In the genomic region with DNA sequence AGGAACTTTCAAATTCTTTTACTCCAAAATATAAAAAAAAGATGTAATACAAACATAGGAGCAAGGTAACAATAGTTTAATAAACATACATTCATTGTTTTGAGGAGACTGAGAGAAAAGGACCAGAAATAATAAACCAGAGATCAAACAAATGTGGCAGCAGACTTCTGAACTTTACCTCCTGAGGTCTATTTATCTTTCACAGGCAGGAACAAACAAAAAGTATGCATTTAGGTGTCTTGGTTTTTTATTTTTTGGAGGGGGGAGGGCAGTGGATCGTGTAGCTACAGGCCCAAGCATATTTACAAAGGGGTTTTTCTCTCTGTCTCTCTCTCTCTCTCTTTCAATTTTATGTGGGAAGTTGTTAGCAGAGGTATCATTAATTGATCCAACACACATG, we compare ENCODE assay signal across 1 cellular context.
A peak's percentile ranks its signal among the peaks of the same experiment; 100 is the strongest.
TF ChIP-seq lines count a peak whose summit lies in the region.

No MANE protein-coding gene starts in this region.

TF ChIP-seq in HepG2, 621 proteins besides CTCF, POLR2A, EP300 and RAD21 (continued from another document and continues in another):
- TF ChIP-seq KLF11 (CRISPR knock-in tag; IDR thresholded peaks at IDR 0.05): no peak
- no peak for TF ChIP-seq ZNF839 (CRISPR knock-in tag; IDR thresholded peaks at IDR 0.05; ENCODE audit: borderline replicate concordance)
- TF ChIP-seq, protein P1, sequence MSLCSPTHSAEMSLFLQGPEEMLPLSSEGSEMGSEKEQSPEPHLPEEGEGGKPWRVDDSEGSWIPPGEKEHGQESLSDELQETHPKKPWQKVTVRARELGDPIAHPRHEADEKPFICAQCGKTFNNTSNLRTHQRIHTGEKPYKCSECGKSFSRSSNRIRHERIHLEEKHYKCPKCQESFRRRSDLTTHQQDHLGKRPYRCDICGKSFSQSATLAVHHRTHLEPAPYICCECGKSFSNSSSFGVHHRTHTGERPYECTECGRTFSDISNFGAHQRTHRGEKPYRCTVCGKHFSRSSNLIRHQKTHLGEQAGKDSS (CRISPR knock-in tag; IDR thresholded peaks at IDR 0.05; ENCODE audit: borderline replicate concordance, low read depth): no peak
- TF ChIP-seq PTBP1 (IDR thresholded peaks at IDR 0.05; ENCODE audit: low read depth, low read length, poor library complexity, severe bottlenecking): no peak
- TF ChIP-seq KDM3A (CRISPR knock-in tag; IDR thresholded peaks at IDR 0.05; ENCODE audit: low read depth): no peak
- 0 out of 2 replicates have a peak, but pooled peaks have one; percentile 14 for TF ChIP-seq FOXP1 (IDR thresholded peaks at IDR 0.05)
- TF ChIP-seq FOXP1 (CRISPR knock-in tag; IDR thresholded peaks at IDR 0.05): peak; percentile 92
- TF ChIP-seq ETV5 (CRISPR knock-in tag; IDR thresholded peaks at IDR 0.05; ENCODE audit: borderline replicate concordance): peak; percentile 54; the same call in 1 of the 2 replicates
- 0 out of 2 replicates have a peak, but pooled peaks have one; percentile 52 for TF ChIP-seq HDAC2 (CRISPR knock-in tag; IDR thresholded peaks at IDR 0.05)
- TF ChIP-seq, protein P2, sequence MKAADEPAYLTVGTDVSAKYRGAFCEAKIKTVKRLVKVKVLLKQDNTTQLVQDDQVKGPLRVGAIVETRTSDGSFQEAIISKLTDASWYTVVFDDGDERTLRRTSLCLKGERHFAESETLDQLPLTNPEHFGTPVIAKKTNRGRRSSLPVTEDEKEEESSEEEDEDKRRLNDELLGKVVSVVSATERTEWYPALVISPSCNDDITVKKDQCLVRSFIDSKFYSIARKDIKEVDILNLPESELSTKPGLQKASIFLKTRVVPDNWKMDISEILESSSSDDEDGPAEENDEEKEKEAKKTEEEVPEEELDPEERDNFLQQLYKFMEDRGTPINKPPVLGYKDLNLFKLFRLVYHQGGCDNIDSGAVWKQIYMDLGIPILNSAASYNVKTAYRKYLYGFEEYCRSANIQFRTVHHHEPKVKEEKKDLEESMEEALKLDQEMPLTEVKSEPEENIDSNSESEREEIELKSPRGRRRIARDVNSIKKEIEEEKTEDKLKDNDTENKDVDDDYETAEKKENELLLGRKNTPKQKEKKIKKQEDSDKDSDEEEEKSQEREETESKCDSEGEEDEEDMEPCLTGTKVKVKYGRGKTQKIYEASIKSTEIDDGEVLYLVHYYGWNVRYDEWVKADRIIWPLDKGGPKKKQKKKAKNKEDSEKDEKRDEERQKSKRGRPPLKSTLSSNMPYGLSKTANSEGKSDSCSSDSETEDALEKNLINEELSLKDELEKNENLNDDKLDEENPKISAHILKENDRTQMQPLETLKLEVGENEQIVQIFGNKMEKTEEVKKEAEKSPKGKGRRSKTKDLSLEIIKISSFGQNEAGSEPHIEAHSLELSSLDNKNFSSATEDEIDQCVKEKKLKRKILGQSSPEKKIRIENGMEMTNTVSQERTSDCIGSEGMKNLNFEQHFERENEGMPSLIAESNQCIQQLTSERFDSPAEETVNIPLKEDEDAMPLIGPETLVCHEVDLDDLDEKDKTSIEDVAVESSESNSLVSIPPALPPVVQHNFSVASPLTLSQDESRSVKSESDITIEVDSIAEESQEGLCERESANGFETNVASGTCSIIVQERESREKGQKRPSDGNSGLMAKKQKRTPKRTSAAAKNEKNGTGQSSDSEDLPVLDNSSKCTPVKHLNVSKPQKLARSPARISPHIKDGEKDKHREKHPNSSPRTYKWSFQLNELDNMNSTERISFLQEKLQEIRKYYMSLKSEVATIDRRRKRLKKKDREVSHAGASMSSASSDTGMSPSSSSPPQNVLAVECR (CRISPR knock-in tag; IDR thresholded peaks at IDR 0.05; ENCODE audit: borderline replicate concordance): peak; percentile 41; the same call in 1 of the 2 replicates
- TF ChIP-seq, protein P3, sequence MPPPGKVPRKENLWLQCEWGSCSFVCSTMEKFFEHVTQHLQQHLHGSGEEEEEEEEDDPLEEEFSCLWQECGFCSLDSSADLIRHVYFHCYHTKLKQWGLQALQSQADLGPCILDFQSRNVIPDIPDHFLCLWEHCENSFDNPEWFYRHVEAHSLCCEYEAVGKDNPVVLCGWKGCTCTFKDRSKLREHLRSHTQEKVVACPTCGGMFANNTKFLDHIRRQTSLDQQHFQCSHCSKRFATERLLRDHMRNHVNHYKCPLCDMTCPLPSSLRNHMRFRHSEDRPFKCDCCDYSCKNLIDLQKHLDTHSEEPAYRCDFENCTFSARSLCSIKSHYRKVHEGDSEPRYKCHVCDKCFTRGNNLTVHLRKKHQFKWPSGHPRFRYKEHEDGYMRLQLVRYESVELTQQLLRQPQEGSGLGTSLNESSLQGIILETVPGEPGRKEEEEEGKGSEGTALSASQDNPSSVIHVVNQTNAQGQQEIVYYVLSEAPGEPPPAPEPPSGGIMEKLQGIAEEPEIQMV (CRISPR knock-in tag; IDR thresholded peaks at IDR 0.05; ENCODE audit: low read depth): no peak
- no peak for TF ChIP-seq SIN3B (IDR thresholded peaks at IDR 0.05; ENCODE audit: low read length)
- TF ChIP-seq HMG20A (CRISPR knock-in tag; IDR thresholded peaks at IDR 0.05; ENCODE audit: borderline replicate concordance): peak; percentile 48; the same call in 1 of the 2 replicates
- peak; percentile 26; the same call in 1 of the 2 replicates for TF ChIP-seq MIER3 (CRISPR knock-in tag; IDR thresholded peaks at IDR 0.05; ENCODE audit: borderline replicate concordance)
- TF ChIP-seq, protein P4, sequence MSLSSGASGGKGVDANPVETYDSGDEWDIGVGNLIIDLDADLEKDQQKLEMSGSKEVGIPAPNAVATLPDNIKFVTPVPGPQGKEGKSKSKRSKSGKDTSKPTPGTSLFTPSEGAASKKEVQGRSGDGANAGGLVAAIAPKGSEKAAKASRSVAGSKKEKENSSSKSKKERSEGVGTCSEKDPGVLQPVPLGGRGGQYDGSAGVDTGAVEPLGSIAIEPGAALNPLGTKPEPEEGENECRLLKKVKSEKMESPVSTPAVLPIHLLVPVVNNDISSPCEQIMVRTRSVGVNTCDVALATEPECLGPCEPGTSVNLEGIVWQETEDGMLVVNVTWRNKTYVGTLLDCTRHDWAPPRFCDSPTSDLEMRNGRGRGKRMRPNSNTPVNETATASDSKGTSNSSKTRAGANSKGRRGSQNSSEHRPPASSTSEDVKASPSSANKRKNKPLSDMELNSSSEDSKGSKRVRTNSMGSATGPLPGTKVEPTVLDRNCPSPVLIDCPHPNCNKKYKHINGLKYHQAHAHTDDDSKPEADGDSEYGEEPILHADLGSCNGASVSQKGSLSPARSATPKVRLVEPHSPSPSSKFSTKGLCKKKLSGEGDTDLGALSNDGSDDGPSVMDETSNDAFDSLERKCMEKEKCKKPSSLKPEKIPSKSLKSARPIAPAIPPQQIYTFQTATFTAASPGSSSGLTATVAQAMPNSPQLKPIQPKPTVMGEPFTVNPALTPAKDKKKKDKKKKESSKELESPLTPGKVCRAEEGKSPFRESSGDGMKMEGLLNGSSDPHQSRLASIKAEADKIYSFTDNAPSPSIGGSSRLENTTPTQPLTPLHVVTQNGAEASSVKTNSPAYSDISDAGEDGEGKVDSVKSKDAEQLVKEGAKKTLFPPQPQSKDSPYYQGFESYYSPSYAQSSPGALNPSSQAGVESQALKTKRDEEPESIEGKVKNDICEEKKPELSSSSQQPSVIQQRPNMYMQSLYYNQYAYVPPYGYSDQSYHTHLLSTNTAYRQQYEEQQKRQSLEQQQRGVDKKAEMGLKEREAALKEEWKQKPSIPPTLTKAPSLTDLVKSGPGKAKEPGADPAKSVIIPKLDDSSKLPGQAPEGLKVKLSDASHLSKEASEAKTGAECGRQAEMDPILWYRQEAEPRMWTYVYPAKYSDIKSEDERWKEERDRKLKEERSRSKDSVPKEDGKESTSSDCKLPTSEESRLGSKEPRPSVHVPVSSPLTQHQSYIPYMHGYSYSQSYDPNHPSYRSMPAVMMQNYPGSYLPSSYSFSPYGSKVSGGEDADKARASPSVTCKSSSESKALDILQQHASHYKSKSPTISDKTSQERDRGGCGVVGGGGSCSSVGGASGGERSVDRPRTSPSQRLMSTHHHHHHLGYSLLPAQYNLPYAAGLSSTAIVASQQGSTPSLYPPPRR (CRISPR knock-in tag; IDR thresholded peaks at IDR 0.05; ENCODE audit: borderline replicate concordance): no peak
- TF ChIP-seq NKX3-1 (CRISPR knock-in tag; IDR thresholded peaks at IDR 0.05): no peak
- TF ChIP-seq ATF1 (CRISPR knock-in tag; IDR thresholded peaks at IDR 0.05): 0 out of 2 replicates have a peak, but pooled peaks have one; percentile 33
- TF ChIP-seq ZNF101 (CRISPR knock-in tag; IDR thresholded peaks at IDR 0.05; ENCODE audit: borderline replicate concordance, low read depth): no peak
- no peak for TF ChIP-seq KDM5A (IDR thresholded peaks at IDR 0.05; ENCODE audit: borderline replicate concordance, low read length)
- TF ChIP-seq RELA (CRISPR knock-in tag; IDR thresholded peaks at IDR 0.05): no peak
- TF ChIP-seq JUN (CRISPR knock-in tag; IDR thresholded peaks at IDR 0.05): no peak
- 0 out of 2 replicates have a peak, but pooled peaks have one; percentile 33 for TF ChIP-seq GABPB1 (CRISPR knock-in tag; IDR thresholded peaks at IDR 0.05)
- TF ChIP-seq, protein P5, sequence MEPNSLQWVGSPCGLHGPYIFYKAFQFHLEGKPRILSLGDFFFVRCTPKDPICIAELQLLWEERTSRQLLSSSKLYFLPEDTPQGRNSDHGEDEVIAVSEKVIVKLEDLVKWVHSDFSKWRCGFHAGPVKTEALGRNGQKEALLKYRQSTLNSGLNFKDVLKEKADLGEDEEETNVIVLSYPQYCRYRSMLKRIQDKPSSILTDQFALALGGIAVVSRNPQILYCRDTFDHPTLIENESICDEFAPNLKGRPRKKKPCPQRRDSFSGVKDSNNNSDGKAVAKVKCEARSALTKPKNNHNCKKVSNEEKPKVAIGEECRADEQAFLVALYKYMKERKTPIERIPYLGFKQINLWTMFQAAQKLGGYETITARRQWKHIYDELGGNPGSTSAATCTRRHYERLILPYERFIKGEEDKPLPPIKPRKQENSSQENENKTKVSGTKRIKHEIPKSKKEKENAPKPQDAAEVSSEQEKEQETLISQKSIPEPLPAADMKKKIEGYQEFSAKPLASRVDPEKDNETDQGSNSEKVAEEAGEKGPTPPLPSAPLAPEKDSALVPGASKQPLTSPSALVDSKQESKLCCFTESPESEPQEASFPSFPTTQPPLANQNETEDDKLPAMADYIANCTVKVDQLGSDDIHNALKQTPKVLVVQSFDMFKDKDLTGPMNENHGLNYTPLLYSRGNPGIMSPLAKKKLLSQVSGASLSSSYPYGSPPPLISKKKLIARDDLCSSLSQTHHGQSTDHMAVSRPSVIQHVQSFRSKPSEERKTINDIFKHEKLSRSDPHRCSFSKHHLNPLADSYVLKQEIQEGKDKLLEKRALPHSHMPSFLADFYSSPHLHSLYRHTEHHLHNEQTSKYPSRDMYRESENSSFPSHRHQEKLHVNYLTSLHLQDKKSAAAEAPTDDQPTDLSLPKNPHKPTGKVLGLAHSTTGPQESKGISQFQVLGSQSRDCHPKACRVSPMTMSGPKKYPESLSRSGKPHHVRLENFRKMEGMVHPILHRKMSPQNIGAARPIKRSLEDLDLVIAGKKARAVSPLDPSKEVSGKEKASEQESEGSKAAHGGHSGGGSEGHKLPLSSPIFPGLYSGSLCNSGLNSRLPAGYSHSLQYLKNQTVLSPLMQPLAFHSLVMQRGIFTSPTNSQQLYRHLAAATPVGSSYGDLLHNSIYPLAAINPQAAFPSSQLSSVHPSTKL (CRISPR knock-in tag; IDR thresholded peaks at IDR 0.05): peak; percentile 93
- peak; percentile 29; the same call in 1 of the 2 replicates for TF ChIP-seq ZKSCAN8 (CRISPR knock-in tag; IDR thresholded peaks at IDR 0.05; ENCODE audit: borderline replicate concordance)
- TF ChIP-seq CC2D1A (CRISPR knock-in tag; IDR thresholded peaks at IDR 0.05): no peak
- TF ChIP-seq, protein P6, sequence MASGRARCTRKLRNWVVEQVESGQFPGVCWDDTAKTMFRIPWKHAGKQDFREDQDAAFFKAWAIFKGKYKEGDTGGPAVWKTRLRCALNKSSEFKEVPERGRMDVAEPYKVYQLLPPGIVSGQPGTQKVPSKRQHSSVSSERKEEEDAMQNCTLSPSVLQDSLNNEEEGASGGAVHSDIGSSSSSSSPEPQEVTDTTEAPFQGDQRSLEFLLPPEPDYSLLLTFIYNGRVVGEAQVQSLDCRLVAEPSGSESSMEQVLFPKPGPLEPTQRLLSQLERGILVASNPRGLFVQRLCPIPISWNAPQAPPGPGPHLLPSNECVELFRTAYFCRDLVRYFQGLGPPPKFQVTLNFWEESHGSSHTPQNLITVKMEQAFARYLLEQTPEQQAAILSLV (CRISPR knock-in tag; IDR thresholded peaks at IDR 0.05; ENCODE audit: borderline replicate concordance): no peak
- TF ChIP-seq, protein P7, sequence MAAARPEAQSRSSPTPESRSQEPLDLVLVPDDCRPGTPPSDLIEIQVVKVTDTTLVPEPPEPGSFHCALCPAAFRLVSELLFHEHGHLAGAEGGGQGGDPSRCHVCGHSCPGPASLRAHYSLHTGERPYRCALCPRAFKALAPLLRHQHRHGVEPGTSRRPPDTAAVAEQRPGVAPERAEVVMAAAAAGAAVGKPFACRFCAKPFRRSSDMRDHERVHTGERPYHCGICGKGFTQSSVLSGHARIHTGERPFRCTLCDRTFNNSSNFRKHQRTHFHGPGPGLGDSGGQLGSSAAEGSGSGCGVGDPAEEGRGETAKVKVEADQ (CRISPR knock-in tag; IDR thresholded peaks at IDR 0.05; ENCODE audit: borderline replicate concordance): no peak
- peak; percentile 56; the same call in 1 of the 2 replicates for TF ChIP-seq FOXJ3 (CRISPR knock-in tag; IDR thresholded peaks at IDR 0.05; ENCODE audit: borderline replicate concordance)
